ENCODE assay signal across 10 cellular contexts in genomic region chr3:186361612-186362408, GRCh38. TPM values are rescaled to one million over a fixed set of nuclear protein-coding genes. Genes with fewer than 3 reads are reported as not detected.
DNase-seq lines count a peak whose midpoint lies in the region; ATAC-seq, FAIRE-seq and TF ChIP-seq lines count a peak whose summit lies in the region.
"Had no signal": no experiment of that assay in that cellular context is flagged by ENCODE, and none has a peak within 500 bp of the region (broad histone marks: within the 10 kb centered on the region; RNA-seq: fewer than 3 reads in every experiment).

Gene DGKG (minus strand): TSS chr3:186362234. CDS start chr3:186320459, 41,775 bp downstream.

- no peaks in the 10 kb centered on the region for H3K36me3 Mint-ChIP-seq in activated T-cell treated with anti-CD3 and anti-CD28 coated beads, Interleukin-2, amount 50 U/mL, for 72 hours (ENCODE audit: insufficient read depth in 2 of 2)
- no peaks in the 10 kb centered on the region for H3K36me3 Mint-ChIP-seq in CD8-positive, alpha-beta T cell

- no peak within 1 kb of the TSS for H3K9ac ChIP-seq in parathyroid adenoma

- CTCF ChIA-PET in CD8-positive, alpha-beta T cell (lab: Charles Lee), result no interaction called here

- TF ChIP-seq CTCF in heart right ventricle (IDR thresholded peaks at IDR 0.05) (no peak), parathyroid adenoma (IDR thresholded peaks at IDR 0.05) (no peak)
- no peak for TF ChIP-seq CTCF in CD8-positive, alpha-beta T cell (IDR thresholded peaks at IDR 0.05)

- peaks cover 0 to 43% (median 29%) of the 10 kb centered on the region in 7 donors for H3K27me3 ChIP-seq in heart right ventricle
- no peaks in the 10 kb centered on the region for H3K27me3 ChIP-seq in parathyroid adenoma (ENCODE audit: control insufficient read depth, insufficient read depth, low read length)
- H3K27me3 ChIP-seq in CD8-positive, alpha-beta T cell (ENCODE audit: insufficient read depth, low read length), result peaks cover 11% of the 10 kb centered on the region

- H3K4me3 Mint-ChIP-seq in activated T-cell treated with anti-CD3 and anti-CD28 coated beads, Interleukin-2, amount 50 U/mL, for 72 hours, result peak within 1 kb of the TSS; percentile 71 to 72
- H3K4me3 Mint-ChIP-seq in CD8-positive, alpha-beta T cell, result no peak within 1 kb of the TSS

- H3K9me3 Mint-ChIP-seq in activated T-cell treated with anti-CD3 and anti-CD28 coated beads, Interleukin-2, amount 50 U/mL, for 72 hours, result no peaks in the 10 kb centered on the region
- H3K9me3 Mint-ChIP-seq in CD8-positive, alpha-beta T cell, result no peaks in the 10 kb centered on the region

- ATAC-seq in activated T-cell treated with anti-CD3 and anti-CD28 coated beads, Interleukin-2, amount 50 U/mL, for 72 hours (replicated peaks in 1 of 2), result peak; percentile 87
- peak; percentile 77 to 90 (median 82) for ATAC-seq in heart right ventricle
- no peak for ATAC-seq in CD8-positive, alpha-beta T cell

- H3K79me2 ChIP-seq in parathyroid adenoma, result no peaks in the 10 kb centered on the region

- peak within 1 kb of the TSS; percentile 55 to 77 (median 66) for H3K4me3 ChIP-seq in heart right ventricle
- peak within 1 kb of the TSS; percentile 50 for H3K4me3 ChIP-seq in parathyroid adenoma (ENCODE audit: low read depth, low read length)
- H3K4me3 ChIP-seq in CD8-positive, alpha-beta T cell (ENCODE audit: low read depth, low read length), result no peak within 1 kb of the TSS

- H3K27ac ChIP-seq in heart right ventricle (peak within 1 kb of the TSS; percentile 29 to 91 (median 79)), parathyroid adenoma (no peak within 1 kb of the TSS)
- H3K27ac ChIP-seq in CD8-positive, alpha-beta T cell (ENCODE audit: low read depth, low read length), result no peak within 1 kb of the TSS
- H3K27ac ChIP-seq: C4-2B had no signal

- peak within 1 kb of the TSS; percentile 80 for H3K4me2 ChIP-seq in parathyroid adenoma (ENCODE audit: low read length)

- no peak for FAIRE-seq in H54 (lab: Jason Lieb, UNC)
- FAIRE-seq: colon had no signal

- H3K4me1 Mint-ChIP-seq in activated T-cell treated with anti-CD3 and anti-CD28 coated beads, Interleukin-2, amount 50 U/mL, for 72 hours (ENCODE audit: low read depth), result peaks cover 12% of the 10 kb centered on the region
- peaks cover 5% of the 10 kb centered on the region for H3K4me1 Mint-ChIP-seq in CD8-positive, alpha-beta T cell (ENCODE audit: low read depth)

- H3K27me3 Mint-ChIP-seq in activated T-cell treated with anti-CD3 and anti-CD28 coated beads, Interleukin-2, amount 50 U/mL, for 72 hours (ENCODE audit: low read depth), result peaks cover 59% of the 10 kb centered on the region
- H3K27me3 Mint-ChIP-seq in CD8-positive, alpha-beta T cell (ENCODE audit: low read depth), result peaks cover 54% of the 10 kb centered on the region

- intact Hi-C loops in heart right ventricle (cut with DNase I), result loop anchor here in 2 of 10 donors (5.0 to 10.0 kb wide), 3 partner anchors 50 to 73 kb away; no protein-coding TSS in a partner anchor
- intact Hi-C loops in CD8-positive, alpha-beta T cell (cut with DNase I, micrococcal nuclease), result no loop called here

- DNase-seq in NCI-H748 (lab: John Stamatoyannopoulos, UW; ENCODE audit: unreplicated experiment) (peak; percentile 45), NCI-H748 treated with DMSO at 0.1 percent for 48 hours (lab: John Stamatoyannopoulos, UW) (no peak), H54 (ENCODE audit: insufficient read length, low spot score) (peak; percentile 63), NCI-H1694 (lab: John Stamatoyannopoulos, UW) (peak; percentile 50), heart right ventricle (peak; percentile 58 to 72)
- peak; percentile 53 to 54 for DNase-seq in activated T-cell treated with anti-CD3 and anti-CD28 coated beads, Interleukin-2, amount 50 U/mL, for 72 hours
- no peak for DNase-seq in CD8-positive, alpha-beta T cell

- POLR2A ChIA-PET in CD8-positive, alpha-beta T cell (lab: Charles Lee), result no interaction called here

- H3K27ac Mint-ChIP-seq in activated T-cell treated with anti-CD3 and anti-CD28 coated beads, Interleukin-2, amount 50 U/mL, for 72 hours, result no peak within 1 kb of the TSS
- no peak within 1 kb of the TSS for H3K27ac Mint-ChIP-seq in CD8-positive, alpha-beta T cell

- peak; percentile 81 for TF ChIP-seq POLR2A in H54 (IDR thresholded peaks at IDR 0.05; ENCODE audit: low read depth, low read length)

- no peaks in the 10 kb centered on the region for H3K9me3 ChIP-seq in heart right ventricle
- no peaks in the 10 kb centered on the region for H3K9me3 ChIP-seq in parathyroid adenoma (ENCODE audit: control insufficient read depth, low read length)
- H3K9me3 ChIP-seq in CD8-positive, alpha-beta T cell (ENCODE audit: low read length), result no peaks in the 10 kb centered on the region

- H2AFZ ChIP-seq in parathyroid adenoma, result peak within 1 kb of the TSS; percentile 77

- H3K36me3 ChIP-seq in heart right ventricle (no peaks in the 10 kb centered on the region), parathyroid adenoma (ENCODE audit: control insufficient read depth, insufficient read depth, low read length) (no peaks in the 10 kb centered on the region)
- H3K36me3 ChIP-seq in CD8-positive, alpha-beta T cell (ENCODE audit: insufficient read depth, low read length), result no peaks in the 10 kb centered on the region

- H3K4me1 ChIP-seq in heart right ventricle, result peaks cover 0 to 57% (median 24%) of the 10 kb centered on the region in 9 donors
- H3K4me1 ChIP-seq in parathyroid adenoma, result peaks cover 10% of the 10 kb centered on the region
- H3K4me1 ChIP-seq in CD8-positive, alpha-beta T cell (ENCODE audit: insufficient read depth, low read length), result peaks cover 4% of the 10 kb centered on the region

- 1% methylated on average over 63 of the region's 63 CpGs for WGBS in heart right ventricle, 2 donors

RNA-seq across cellular contexts. Expression of gene DGKG, which starts in this region (rescaled TPM):
- 1 to 10 TPM in 1 of 2 donors, under 1 TPM in 1; 0.42 to 1.0 TPM for total RNA-seq in activated T-cell treated with anti-CD3 and anti-CD28 coated beads, Interleukin-2, amount 50 U/mL, for 72 hours
- total RNA-seq in heart right ventricle, result 10 to 100 TPM; 14.6 to 75.7 (median 45.4) TPM
- 10 to 100 TPM in 1 of 2 donors, 1 to 10 TPM in 1; 7.2 to 12.3 TPM for polyA plus RNA-seq in heart right ventricle
- total RNA-seq in CD8-positive, alpha-beta T cell, result not detected

Comparison
In these comparisons a context has a peak if more than half of its experiments do, and no peak if none do; other contexts are left out.
1. RNA of gene DGKG (total RNA-seq): 14.6 to 75.7 TPM in heart right ventricle; 0.42 to 1.0 TPM in activated T-cell treated with anti-CD3 and anti-CD28 coated beads, Interleukin-2, amount 50 U/mL, for 72 hours and not detected in CD8-positive, alpha-beta T cell; every median in the first group is over 4 times any median in the second.
2. DNase-seq: peak in NCI-H748 (single experiment), H54 (single experiment), NCI-H1694 (single experiment), activated T-cell treated with anti-CD3 and anti-CD28 coated beads, Interleukin-2, amount 50 U/mL, for 72 hours (2 of 2) and heart right ventricle (2 of 2); none in NCI-H748 treated with DMSO at 0.1 percent for 48 hours (single experiment) and CD8-positive, alpha-beta T cell (0 of 7).
3. H3K27ac ChIP-seq: peak in heart right ventricle (10 of 10); none in parathyroid adenoma (single experiment) and CD8-positive, alpha-beta T cell (single experiment).